Comparison of ENCODE assay signal across 12 cellular contexts in the genomic region with DNA sequence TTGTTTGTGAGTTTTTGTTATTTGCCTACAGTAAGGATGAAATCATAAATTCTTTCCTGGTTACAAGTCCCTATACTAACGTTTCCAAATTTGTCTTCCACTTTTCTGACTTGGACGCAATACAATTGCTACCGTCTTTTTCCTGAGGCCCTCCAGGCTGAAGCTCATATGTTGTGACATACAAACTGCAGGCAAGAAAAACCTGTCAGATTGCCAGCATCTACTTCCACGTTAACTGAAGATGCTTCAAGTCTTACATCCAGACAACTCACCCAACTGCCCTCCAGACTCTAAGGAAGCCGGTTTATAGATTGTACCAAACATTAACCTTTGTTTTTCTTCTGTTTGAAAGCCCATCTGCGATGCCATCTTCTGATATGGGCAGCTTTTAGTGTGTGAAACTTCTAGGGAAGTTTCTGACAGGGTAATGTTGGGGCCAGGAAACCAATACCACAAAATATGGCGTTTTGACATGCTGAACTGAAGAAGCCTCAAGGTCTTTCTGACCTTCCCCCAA. TPM values are rescaled to one million over a fixed set of nuclear protein-coding genes. Genes with fewer than 3 reads are reported as not detected.
DNase-seq lines count a peak whose midpoint lies in the region; ATAC-seq and TF ChIP-seq lines count a peak whose summit lies in the region.
"Had no signal": no experiment of that assay in that cellular context is flagged by ENCODE, and none has a peak within 500 bp of the region (broad histone marks: within the 10 kb centered on the region; RNA-seq: fewer than 3 reads in every experiment).

No MANE protein-coding gene starts in this region.

- CTCF ChIA-PET in activated CD4-positive, alpha-beta memory T cell treated with anti-CD3 and anti-CD28 coated beads, Interleukin-2, amount 10 ng/mL, durations not matched to agents 7 days and 5 days (lab: Charles Lee): interaction anchor here (0.8 to 1.3 kb wide), 3 partner anchors 23 to 440 kb away, joined by 3 to 4 read pairs (median 4); no protein-coding TSS in a partner anchor

- ATAC-seq in HG03108 (IDR thresholded peaks at IDR 0.05; ENCODE audit: unreplicated experiment) (peak; percentile 63), GM19452 (IDR thresholded peaks at IDR 0.05; ENCODE audit: unreplicated experiment) (no peak)
- ATAC-seq in naive thymus-derived CD8-positive, alpha-beta T cell: peak in 1 of 2 donors; percentile 75
- ATAC-seq: left ventricle myocardium superior had no signal

- DNase-seq in GM03348 (ENCODE audit: low spot score): peak; percentile 64
- DNase-seq in activated CD4-positive, alpha-beta memory T cell treated with anti-CD3 and anti-CD28 coated beads, Interleukin-2, amount 10 ng/mL, durations not matched to agents 7 days and 5 days: peak; percentile 18
- DNase-seq in naive thymus-derived CD8-positive, alpha-beta T cell: peak in 3 of 10 donors; percentile 13 to 22 (median 19)
- no peak for DNase-seq in iPS-NIHi7 (ENCODE audit: extremely low spot score)
- DNase-seq in NCI-H526 (lab: John Stamatoyannopoulos, UW): no peak
- no peak for DNase-seq in GM20000 (ENCODE audit: low spot score)
- DNase-seq: activated CD4-positive, CD25-positive, alpha-beta regulatory T cell treated with anti-CD3 and anti-CD28 coated beads, Interleukin-2, amount 50 U/mL, for 72 hours; colonic mucosa; left ventricle myocardium superior; NCI-H2171 had no signal

- no peaks in the 10 kb centered on the region for H3K36me3 Mint-ChIP-seq in activated CD4-positive, alpha-beta memory T cell treated with anti-CD3 and anti-CD28 coated beads, Interleukin-2, amount 10 ng/mL, durations not matched to agents 7 days and 5 days (ENCODE audit: low read depth)
- H3K36me3 Mint-ChIP-seq in naive thymus-derived CD8-positive, alpha-beta T cell: no peaks in the 10 kb centered on the region

- H3K4me1 Mint-ChIP-seq in activated CD4-positive, alpha-beta memory T cell treated with anti-CD3 and anti-CD28 coated beads, Interleukin-2, amount 10 ng/mL, durations not matched to agents 7 days and 5 days: peaks cover 23% of the 10 kb centered on the region
- H3K4me1 Mint-ChIP-seq in naive thymus-derived CD8-positive, alpha-beta T cell: peaks cover 14 to 21% (median 19%) of the 10 kb centered on the region in 4 donors

- peak overlapping the region; percentile 54 for H3K27ac Mint-ChIP-seq in activated CD4-positive, alpha-beta memory T cell treated with anti-CD3 and anti-CD28 coated beads, Interleukin-2, amount 10 ng/mL, durations not matched to agents 7 days and 5 days
- H3K27ac Mint-ChIP-seq in naive thymus-derived CD8-positive, alpha-beta T cell: peak overlapping the region; percentile 13 to 85 (median 64)

- H3K4me3 Mint-ChIP-seq in activated CD4-positive, alpha-beta memory T cell treated with anti-CD3 and anti-CD28 coated beads, Interleukin-2, amount 10 ng/mL, durations not matched to agents 7 days and 5 days: no peak overlapping the region
- H3K4me3 Mint-ChIP-seq in naive thymus-derived CD8-positive, alpha-beta T cell: peak overlapping the region in 6 of 10 donors; percentile 5 to 50 (median 17)

- no peak for TF ChIP-seq CTCF in GM20000 (IDR thresholded peaks at IDR 0.05; ENCODE audit: extremely low read depth, missing control alignments)

- no peaks in the 10 kb centered on the region for H3K9me3 Mint-ChIP-seq in activated CD4-positive, alpha-beta memory T cell treated with anti-CD3 and anti-CD28 coated beads, Interleukin-2, amount 10 ng/mL, durations not matched to agents 7 days and 5 days
- no peaks in the 10 kb centered on the region for H3K9me3 Mint-ChIP-seq in naive thymus-derived CD8-positive, alpha-beta T cell

- POLR2A ChIA-PET in activated CD4-positive, alpha-beta memory T cell treated with anti-CD3 and anti-CD28 coated beads, Interleukin-2, amount 10 ng/mL, durations not matched to agents 7 days and 5 days (lab: Charles Lee): interaction anchor here (1.0 to 2.1 kb wide), 4 partner anchors 11 to 77 kb away, joined by 3 to 14 read pairs (median 4); a partner anchor contains a TSS
- POLR2A ChIA-PET in naive thymus-derived CD8-positive, alpha-beta T cell (lab: Charles Lee): interaction anchor here (1.3 kb wide), 1 partner anchor 21 kb away, joined by 4 read pairs; a partner anchor contains a TSS

- no peaks in the 10 kb centered on the region for H3K27me3 Mint-ChIP-seq in activated CD4-positive, alpha-beta memory T cell treated with anti-CD3 and anti-CD28 coated beads, Interleukin-2, amount 10 ng/mL, durations not matched to agents 7 days and 5 days
- no peaks in the 10 kb centered on the region for H3K27me3 Mint-ChIP-seq in naive thymus-derived CD8-positive, alpha-beta T cell

RNA-seq across cellular contexts. Expression of a gene that starts 21.4 kb away (rescaled TPM):
- total RNA-seq in activated CD4-positive, alpha-beta memory T cell treated with anti-CD3 and anti-CD28 coated beads, Interleukin-2, amount 10 ng/mL, durations not matched to agents 7 days and 5 days: 10 to 100 TPM; 34.8 to 39.7 TPM
- 10 to 100 TPM; 32.2 to 36.6 TPM for total RNA-seq in naive thymus-derived CD8-positive, alpha-beta T cell
- polyA plus RNA-seq in naive thymus-derived CD8-positive, alpha-beta T cell: 10 to 100 TPM; 19.8 to 31.8 (median 27.2) TPM

Comparison
In these comparisons a context has a peak if more than half of its experiments do, and no peak if none do; other contexts are left out.
1. DNase-seq: peak in GM03348 (single experiment) and activated CD4-positive, alpha-beta memory T cell treated with anti-CD3 and anti-CD28 coated beads, Interleukin-2, amount 10 ng/mL, durations not matched to agents 7 days and 5 days (single experiment); none in iPS-NIHi7 (single experiment), NCI-H526 (0 of 2) and GM20000 (single experiment).